17 cellular contexts compared by ENCODE assay signal in genomic region chr21:40067751-40068150, GRCh38.
DNase-seq lines count a peak whose midpoint lies in the region; ATAC-seq and TF ChIP-seq lines count a peak whose summit lies in the region.
"Had no signal": no experiment of that assay in that cellular context is flagged by ENCODE, and none has a peak within 500 bp of the region (broad histone marks: within the 10 kb centered on the region; RNA-seq: fewer than 3 reads in every experiment).

No MANE protein-coding gene starts in this region.

- H3K36me3 ChIP-seq in upper lobe of left lung = no peaks in the 10 kb centered on the region
- H3K36me3 ChIP-seq: Peyer's patch had no signal

- TF ChIP-seq CTCF in glutamatergic neuron (IDR thresholded peaks at IDR 0.05; ENCODE audit: partially characterized antibody, unreplicated experiment) (no peak), upper lobe of left lung (IDR thresholded peaks at IDR 0.05) (no peak)

- no peak for ATAC-seq in upper lobe of left lung (ENCODE audit: low FRiP score in 2 of 2)
- ATAC-seq in GM18858 (IDR thresholded peaks at IDR 0.05; ENCODE audit: unreplicated experiment) = no peak
- ATAC-seq: Right ventricle myocardium inferior had no signal

- TF ChIP-seq POLR2A in upper lobe of left lung (IDR thresholded peaks at IDR 0.05) = no peak

- H3K4me1 Mint-ChIP-seq in glutamatergic neuron (ENCODE audit: low read depth, unreplicated experiment) = peaks cover 23% of the 10 kb centered on the region
- H3K4me1 Mint-ChIP-seq: CD14-positive monocyte had no signal

- no peak overlapping the region for H3K27ac ChIP-seq in upper lobe of left lung
- H3K27ac ChIP-seq: HL-60, Peyer's patch, SK-N-MC had no signal

- H3K9me3 ChIP-seq in upper lobe of left lung = no peaks in the 10 kb centered on the region
- H3K9me3 ChIP-seq: Peyer's patch had no signal

- H3K9me3 Mint-ChIP-seq in glutamatergic neuron (ENCODE audit: unreplicated experiment) = peaks cover 2% of the 10 kb centered on the region
- H3K9me3 Mint-ChIP-seq: H9 had no signal

- no peaks in the 10 kb centered on the region for H3K27me3 ChIP-seq in upper lobe of left lung
- H3K27me3 ChIP-seq: Peyer's patch had no signal

- peak overlapping the region; percentile 79 for H3K27ac Mint-ChIP-seq in glutamatergic neuron (ENCODE audit: unreplicated experiment)
- H3K27ac Mint-ChIP-seq: CD14-positive monocyte, H9 had no signal

- WGBS in upper lobe of left lung, 2 donors = 56 to 65% methylated on average over 4 of the region's 4 CpGs

- no peak overlapping the region for H3K4me3 ChIP-seq in upper lobe of left lung
- H3K4me3 ChIP-seq: Peyer's patch, SK-N-MC had no signal

- TF ChIP-seq EP300 in upper lobe of left lung (IDR thresholded peaks at IDR 0.05) = no peak

- DNase-seq in DMS 273 treated with DMSO at 0.1 percent for 48 hours (lab: John Stamatoyannopoulos, UW) (peak; percentile 73), NCI-H2171 (lab: John Stamatoyannopoulos, UW) (peak; percentile 81), glutamatergic neuron (no peak), putamen (ENCODE audit: low spot score) (peak; percentile 77), upper lobe of left lung (no peak), hepatic stellate cell (ENCODE audit: low spot score) (no peak)
- DNase-seq: EL, H9, NCI-H1417, NCI-H2029 treated with DMSO at 0.1 percent for 48 hours, NCI-H226, Peyer's patch had no signal

- no peak overlapping the region for H3K4me3 Mint-ChIP-seq in glutamatergic neuron (ENCODE audit: unreplicated experiment)
- H3K4me3 Mint-ChIP-seq: CD14-positive monocyte, H9 had no signal

- no peaks in the 10 kb centered on the region for H3K27me3 Mint-ChIP-seq in glutamatergic neuron (ENCODE audit: unreplicated experiment)

- H3K4me1 ChIP-seq in upper lobe of left lung = no peaks in the 10 kb centered on the region
- H3K4me1 ChIP-seq: Peyer's patch had no signal

- no peaks in the 10 kb centered on the region for H3K36me3 Mint-ChIP-seq in glutamatergic neuron (ENCODE audit: unreplicated experiment)
- H3K36me3 Mint-ChIP-seq: CD14-positive monocyte had no signal

Comparison
In these comparisons a context has a peak if more than half of its experiments do, and no peak if none do; other contexts are left out.
1. DNase-seq: peak in DMS 273 treated with DMSO at 0.1 percent for 48 hours (single experiment), NCI-H2171 (single experiment) and putamen (single experiment); none in glutamatergic neuron (single experiment), upper lobe of left lung (0 of 2) and hepatic stellate cell (single experiment).